In the genomic region with DNA sequence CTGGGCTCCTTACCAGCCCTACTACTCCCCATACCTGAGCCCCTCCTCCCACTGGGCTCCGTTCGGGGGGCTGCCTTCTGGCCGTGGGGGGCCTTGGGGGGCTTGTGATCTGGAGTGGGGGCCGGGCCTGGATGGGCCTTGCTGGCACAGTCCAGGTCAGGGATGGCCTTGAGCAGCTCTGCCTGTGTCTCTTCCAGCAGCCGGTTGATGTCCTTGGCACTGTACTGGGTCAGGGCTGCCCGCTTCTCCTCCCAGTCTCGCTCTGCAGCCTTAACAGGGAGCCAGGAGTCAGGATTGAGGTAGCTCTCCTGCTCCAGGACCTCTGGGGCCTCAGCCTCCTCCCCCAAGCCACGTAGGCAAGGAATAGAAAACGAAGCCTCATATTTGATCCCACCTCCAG, we compare ENCODE assay signal across 25 cellular contexts.
"Had no signal": no experiment of that assay in that cellular context is flagged by ENCODE, and none has a peak within 500 bp of the region (broad histone marks: within the 10 kb centered on the region; RNA-seq: fewer than 3 reads in every experiment).

No MANE protein-coding gene starts in this region.

- H3K4me3 Mint-ChIP-seq: activated B cell treated with CpG ODN at 0.5 μM for 24 hours; activated CD4-positive, alpha-beta T cell treated with anti-CD3 and anti-CD28 coated beads, Interleukin-2, amount 10 ng/mL, durations not matched to agents 24 days and 14 days; activated CD8-positive, alpha-beta memory T cell treated with anti-CD3 and anti-CD28 coated beads, Interleukin-2, amount 10 ng/mL, durations not matched to agents 7 days and 5 days; activated naive CD4-positive, alpha-beta T cell treated with anti-CD3 and anti-CD28 coated beads, Interleukin-2, amount 50 U/mL, for 24 hours; activated T-cell treated with anti-CD3 and anti-CD28 coated beads, Interleukin-2, amount 50 U/mL, for 24 hours; activated T-helper 1 cell treated with anti-CD3 and anti-CD28 coated beads, Interleukin-12 subunit alpha, Interleukin-12 subunit beta, Interleukin-2, Interleukin-4 antibody, amounts not matched to agents 30 ng/mL and 10 ng/mL and 1 ng/mL, durations not matched to agents 14 hours and 24 hours and 36 hours; brain; T-helper 17 cell had no signal

- DNase-seq: activated B cell treated with CpG ODN at 0.5 μM for 24 hours; activated CD4-positive, alpha-beta T cell treated with anti-CD3 and anti-CD28 coated beads for 1 hour; activated CD4-positive, alpha-beta T cell treated with anti-CD3 and anti-CD28 coated beads, Interleukin-2, amount 10 ng/mL, durations not matched to agents 24 days and 14 days; activated CD4-positive, alpha-beta T cell treated with anti-CD3 and anti-CD28 coated beads, Interleukin-2, amount 50 U/mL, for 48 hours; activated CD8-positive, alpha-beta memory T cell treated with anti-CD3 and anti-CD28 coated beads, Interleukin-2, amount 10 ng/mL, durations not matched to agents 7 days and 5 days; activated effector memory CD4-positive, alpha-beta T cell treated with Interleukin-2 at 50 U/mL for 16 hours; activated naive CD4-positive, alpha-beta T cell; activated T-cell treated with anti-CD3 and anti-CD28 coated beads, Interleukin-2, amount 50 U/mL, for 24 hours; amniotic stem cell; NCI-H1105 treated with DMSO at 0.1 percent for 48 hours; NCI-H1436 treated with DMSO at 0.1 percent for 48 hours; NCI-H187; NCI-H2081; NCI-H446; NCI-H524; Peyer's patch; SIG-M5; T-helper 17 cell; T-helper 9 cell had no signal

- H3K36me3 Mint-ChIP-seq: activated CD8-positive, alpha-beta memory T cell treated with anti-CD3 and anti-CD28 coated beads, Interleukin-2, amount 10 ng/mL, durations not matched to agents 7 days and 5 days; activated naive CD4-positive, alpha-beta T cell treated with anti-CD3 and anti-CD28 coated beads, Interleukin-2, amount 50 U/mL, for 24 hours had no signal

- FAIRE-seq: astrocyte, HepG2, TTC549 had no signal

- H3K27me3 Mint-ChIP-seq: brain had no signal

- H3K4me1 Mint-ChIP-seq: activated B cell treated with CpG ODN at 0.5 μM for 24 hours; activated CD4-positive, alpha-beta T cell treated with anti-CD3 and anti-CD28 coated beads, Interleukin-2, amount 10 ng/mL, durations not matched to agents 24 days and 14 days; activated CD8-positive, alpha-beta memory T cell treated with anti-CD3 and anti-CD28 coated beads, Interleukin-2, amount 10 ng/mL, durations not matched to agents 7 days and 5 days; activated naive CD4-positive, alpha-beta T cell treated with anti-CD3 and anti-CD28 coated beads, Interleukin-2, amount 50 U/mL, for 24 hours; brain had no signal

- H3K27ac ChIP-seq: Peyer's patch had no signal

- H3K27ac Mint-ChIP-seq: activated B cell treated with CpG ODN at 0.5 μM for 24 hours; activated CD4-positive, alpha-beta T cell treated with anti-CD3 and anti-CD28 coated beads, Interleukin-2, amount 10 ng/mL, durations not matched to agents 24 days and 14 days; activated CD8-positive, alpha-beta memory T cell treated with anti-CD3 and anti-CD28 coated beads, Interleukin-2, amount 10 ng/mL, durations not matched to agents 7 days and 5 days; activated naive CD4-positive, alpha-beta T cell treated with anti-CD3 and anti-CD28 coated beads, Interleukin-2, amount 50 U/mL, for 24 hours; activated T-cell treated with anti-CD3 and anti-CD28 coated beads, Interleukin-2, amount 50 U/mL, for 24 hours; activated T-helper 1 cell treated with anti-CD3 and anti-CD28 coated beads, Interleukin-12 subunit alpha, Interleukin-12 subunit beta, Interleukin-2, Interleukin-4 antibody, amounts not matched to agents 30 ng/mL and 10 ng/mL and 1 ng/mL, durations not matched to agents 14 hours and 24 hours and 36 hours; T-helper 17 cell had no signal

- H3K9me3 Mint-ChIP-seq: activated B cell treated with CpG ODN at 0.5 μM for 24 hours; activated CD4-positive, alpha-beta T cell treated with anti-CD3 and anti-CD28 coated beads, Interleukin-2, amount 10 ng/mL, durations not matched to agents 24 days and 14 days; activated naive CD4-positive, alpha-beta T cell treated with anti-CD3 and anti-CD28 coated beads, Interleukin-2, amount 50 U/mL, for 24 hours; activated T-cell treated with anti-CD3 and anti-CD28 coated beads, Interleukin-2, amount 50 U/mL, for 24 hours; activated T-helper 1 cell treated with anti-CD3 and anti-CD28 coated beads, Interleukin-12 subunit alpha, Interleukin-12 subunit beta, Interleukin-2, Interleukin-4 antibody, amounts not matched to agents 30 ng/mL and 10 ng/mL and 1 ng/mL, durations not matched to agents 14 hours and 24 hours and 36 hours; brain had no signal

- H3K4me1 ChIP-seq: Peyer's patch had no signal

- H3K36me3 ChIP-seq: Peyer's patch had no signal

- H3K9me3 ChIP-seq: Peyer's patch had no signal

- H3K4me3 ChIP-seq: Peyer's patch had no signal

- H3K27me3 ChIP-seq: Peyer's patch had no signal
